ENCODE assay signal across 9 cellular contexts in genomic region chr6:219641-220198, GRCh38.
DNase-seq lines count a peak whose midpoint lies in the region; ATAC-seq and TF ChIP-seq lines count a peak whose summit lies in the region.
"Had no signal": no experiment of that assay in that cellular context is flagged by ENCODE, and none has a peak within 500 bp of the region (broad histone marks: within the 10 kb centered on the region; RNA-seq: fewer than 3 reads in every experiment).

No MANE protein-coding gene starts in this region.

- in situ Hi-C loops in GM23248 (cut with MboI): no loop called here

- H3K9me3 ChIP-seq in GM23248 (ENCODE audit: low read depth) (no peaks in the 10 kb centered on the region), RWPE2 (ENCODE audit: severe bottlenecking) (peaks cover 3% of the 10 kb centered on the region), left ventricle myocardium inferior (replicated peaks) (no peaks in the 10 kb centered on the region), skeletal muscle satellite cell (replicated peaks; ENCODE audit: low read length) (no peaks in the 10 kb centered on the region)

- no peaks in the 10 kb centered on the region for H3K36me3 ChIP-seq in GM23248 (ENCODE audit: low read depth)
- H3K36me3 ChIP-seq in RWPE2 (ENCODE audit: low read depth): no peaks in the 10 kb centered on the region
- H3K36me3 ChIP-seq in left ventricle myocardium inferior: no peaks in the 10 kb centered on the region
- no peaks in the 10 kb centered on the region for H3K36me3 ChIP-seq in skeletal muscle satellite cell (ENCODE audit: insufficient read depth, low read length)

- H3K4me2 ChIP-seq in GM23248 (ENCODE audit: unreplicated experiment) (no peak overlapping the region), skeletal muscle satellite cell (ENCODE audit: low read length) (peak overlapping the region; percentile 63)

- no peak for TF ChIP-seq CTCF in RWPE2 (IDR thresholded peaks at IDR 0.05; ENCODE audit: poor library complexity, severe bottlenecking)
- no peak for TF ChIP-seq CTCF in left ventricle myocardium inferior (IDR thresholded peaks at IDR 0.05; ENCODE audit: borderline replicate concordance)

- no peak overlapping the region for H2AFZ ChIP-seq in GM23248

- no peaks in the 10 kb centered on the region for H3K9me2 ChIP-seq in GM23248 (ENCODE audit: insufficient read depth)

- peak; percentile 65 for DNase-seq in GM23248
- DNase-seq in RWPE2 (ENCODE audit: low spot score): no peak
- DNase-seq in left ventricle myocardium inferior: peak; percentile 64
- no peak for DNase-seq in NCI-H524 treated with DMSO at 0.1 percent for 48 hours (lab: John Stamatoyannopoulos, UW)
- no peak for DNase-seq in NCI-H1436 (lab: John Stamatoyannopoulos, UW)
- no peak for DNase-seq in NCI-H748 (lab: John Stamatoyannopoulos, UW; ENCODE audit: unreplicated experiment)
- no peak for DNase-seq in NCI-H2107 (lab: John Stamatoyannopoulos, UW)
- DNase-seq: NK-92 treated with Interleukin-12 subunit alpha and Interleukin-12 subunit beta, amount 100 ng/mL, for 24 hours had no signal

- H3K27me3 ChIP-seq in GM23248 (replicated peaks; ENCODE audit: insufficient read depth) (peaks cover 3% of the 10 kb centered on the region), RWPE2 (ENCODE audit: insufficient read depth, poor library complexity, severe bottlenecking) (no peaks in the 10 kb centered on the region), left ventricle myocardium inferior (ENCODE audit: low read depth) (peaks cover 29% of the 10 kb centered on the region), skeletal muscle satellite cell (ENCODE audit: control insufficient read depth, insufficient read depth, low read length) (no peaks in the 10 kb centered on the region)

- H3K9ac ChIP-seq in GM23248: no peak overlapping the region
- H3K9ac ChIP-seq in skeletal muscle satellite cell (ENCODE audit: low read depth, low read length): no peak overlapping the region

- intact Hi-C loops in left ventricle myocardium inferior (cut with micrococcal nuclease): no loop called here

- peak; percentile 46; the same call in 2 of the 3 replicates for ATAC-seq in RWPE2 (ENCODE audit: low read depth)

- 59 to 61% methylated on average over 17 of the region's 17 CpGs for WGBS in GM23248 (ENCODE audit: low coverage in 1 of 2, low lambda C conversion rate in 2 of 2, missing lambda C conversion rate in 2 of 2), 2 experiments

- H4K20me1 ChIP-seq in GM23248 (ENCODE audit: insufficient read depth): no peaks in the 10 kb centered on the region

- no peak overlapping the region for H3K27ac ChIP-seq in GM23248
- no peak overlapping the region for H3K27ac ChIP-seq in RWPE2 (ENCODE audit: poor library complexity, severe bottlenecking)
- no peak overlapping the region for H3K27ac ChIP-seq in left ventricle myocardium inferior (replicated peaks)

- H3F3A ChIP-seq in GM23248 (ENCODE audit: insufficient read depth): no peaks in the 10 kb centered on the region

- no peaks in the 10 kb centered on the region for H3K79me2 ChIP-seq in GM23248 (ENCODE audit: insufficient read depth)

- H3K4me1 ChIP-seq in GM23248 (ENCODE audit: insufficient read depth) (no peaks in the 10 kb centered on the region), RWPE2 (ENCODE audit: insufficient read depth, poor library complexity, severe bottlenecking) (peaks cover 45% of the 10 kb centered on the region), left ventricle myocardium inferior (no peaks in the 10 kb centered on the region), skeletal muscle satellite cell (ENCODE audit: control insufficient read depth, insufficient read depth, low read length) (peaks cover 40% of the 10 kb centered on the region)

- no peak overlapping the region for H3K4me3 ChIP-seq in GM23248
- no peak overlapping the region for H3K4me3 ChIP-seq in RWPE2 (ENCODE audit: severe bottlenecking)
- H3K4me3 ChIP-seq in left ventricle myocardium inferior: no peak overlapping the region
- no peak overlapping the region for H3K4me3 ChIP-seq in skeletal muscle satellite cell (ENCODE audit: low read length)

Comparison
In these comparisons a context has a peak if more than half of its experiments do, and no peak if none do; other contexts are left out.
1. DNase-seq: peak in GM23248 (single experiment) and left ventricle myocardium inferior (single experiment); none in RWPE2 (single experiment), NCI-H524 treated with DMSO at 0.1 percent for 48 hours (single experiment), NCI-H1436 (single experiment), NCI-H748 (single experiment) and NCI-H2107 (single experiment).